Comparison of ENCODE assay signal across 8 cellular contexts in genomic region chr11:10930961-10931760, GRCh38.
DNase-seq lines count a peak whose midpoint lies in the region; ATAC-seq, FAIRE-seq and TF ChIP-seq lines count a peak whose summit lies in the region.

No MANE protein-coding gene starts in this region.

- no peak overlapping the region for H3K14ac ChIP-seq in H1 (ENCODE audit: insufficient read length)

- H3K36me3 ChIP-seq in H1 (ENCODE audit: control insufficient read depth in 2 of 4, insufficient read depth in 4 of 4, low read length in 3 of 4) (no peaks in the 10 kb centered on the region), lower lobe of right lung (no peaks in the 10 kb centered on the region)

- WGBS in H1 (ENCODE audit: extremely low coverage in 1 of 2, insufficient coverage in 1 of 2, insufficient read length in 1 of 2, insufficient replicate concordance in 2 of 2, low coverage in 1 of 2, low lambda C conversion rate in 2 of 2, missing lambda C conversion rate in 1 of 2), 2 experiments, result 1% methylated on average over 28 of the region's 71 CpGs; no CpG with 5 or more reads in 1 of the 2 experiments

- H3K79me2 ChIP-seq in H1 (ENCODE audit: control insufficient read depth in 1 of 2, insufficient read depth in 2 of 2, low read length in 2 of 2), result no peaks in the 10 kb centered on the region

- H2BK15ac ChIP-seq in H1 (ENCODE audit: low read length), result no peak overlapping the region; the same call in 1 of the 2 replicates

- intact Hi-C loops in lower lobe of right lung (cut with DNase I), result loop anchor here (10.0 kb wide), 1 partner anchor 84 kb away; no protein-coding TSS in a partner anchor

- FAIRE-seq in H1 (lab: Jason Lieb, UNC), result no peak

- H2BK120ac ChIP-seq in H1 (replicated peaks; ENCODE audit: low read depth, low read length), result no peak overlapping the region

- peak overlapping the region; percentile 55; the same call in 1 of the 2 replicates for H2AFZ ChIP-seq in H1 (ENCODE audit: low read length)

- peak in 1 of 2 experiments; percentile 12; a peak in 1 of 3 replicates for TF ChIP-seq EP300 in H1 (IDR thresholded peaks at IDR 0.05; ENCODE audit: borderline replicate concordance in 1 of 2, low read depth in 2 of 2, low read length in 2 of 2)

- peak overlapping the region; percentile 79 to 93 for H3K4me2 ChIP-seq in H1 (ENCODE audit: insufficient read depth in 1 of 2, low read depth in 2 of 2, low read length in 2 of 2)

- H3K23ac ChIP-seq in H1 (ENCODE audit: insufficient read length), result no peak overlapping the region

- POLR2A ChIA-PET in AG04449 (lab: Yijun Ruan, JAX), result interaction anchor here (0.9 to 2.7 kb wide), 11 partner anchors 12 to 691 kb away, joined by 3 to 54 read pairs (median 4); partner anchors contain the start of genes EIF4G2, GALNT18 and ZBED5
- POLR2A ChIA-PET in H1 (lab: Charles Lee; ENCODE audit: partially characterized antibody), result interaction anchor here (0.6 to 3.8 kb wide), 13 partner anchors 11 to 180 kb away, joined by 3 to 35 read pairs (median 3); partner anchors contain the start of genes CTR9, EIF4G2 and ZBED5

- peak overlapping the region; percentile 95 for H4K8ac ChIP-seq in H1 (ENCODE audit: extremely low read depth, insufficient read depth, low read length)

- ATAC-seq in GM21528 (IDR thresholded peaks at IDR 0.05; ENCODE audit: low FRiP score, unreplicated experiment) (peak; percentile 44), lower lobe of right lung (peak; percentile 82 to 86), GM21390 (IDR thresholded peaks at IDR 0.05; ENCODE audit: unreplicated experiment) (no peak)

- peaks cover 3 to 14% (median 5%) of the 10 kb centered on the region in 4 experiments; a peak in 4 of 7 replicates for H3K4me1 ChIP-seq in H1 (replicated peaks in 1 of 4; ENCODE audit: control insufficient read depth in 3 of 4, insufficient read depth in 4 of 4, low read length in 3 of 4)
- H3K4me1 ChIP-seq in lower lobe of right lung, result peaks cover 45% of the 10 kb centered on the region

- H3K23me2 ChIP-seq in H1 (ENCODE audit: low read depth, low read length), result peaks cover 12% of the 10 kb centered on the region

- H4K20me1 ChIP-seq in H1 (replicated peaks in 1 of 2; ENCODE audit: control insufficient read depth in 1 of 2, insufficient read depth in 2 of 2, low read length in 2 of 2), result no peaks in the 10 kb centered on the region

- H3K27me3 ChIP-seq in H1 (replicated peaks in 1 of 4; ENCODE audit: control insufficient read depth in 3 of 4, extremely low read depth in 1 of 4, insufficient read depth in 3 of 4, low read length in 3 of 4) (peaks cover 0 to 11% (median 10%) of the 10 kb centered on the region in 4 experiments; a peak in 5 of 7 replicates), lower lobe of right lung (ENCODE audit: low read depth) (no peaks in the 10 kb centered on the region)

- peak overlapping the region; percentile 67 for H3K56ac ChIP-seq in H1 (replicated peaks; ENCODE audit: insufficient read length, low read depth, low read length)

- peak overlapping the region; percentile 75 for H4K91ac ChIP-seq in H1 (replicated peaks; ENCODE audit: insufficient read length, low read length)

- peak overlapping the region; percentile 57; the same call in 1 of the 2 replicates for H2BK5ac ChIP-seq in H1 (ENCODE audit: low read depth, low read length)

- TF ChIP-seq CTCF in AG04449 (IDR thresholded peaks at IDR 0.05; ENCODE audit: insufficient read depth, low read length, missing control alignments) (no peak), H1 (IDR thresholded peaks at IDR 0.05; ENCODE audit: control extremely low read depth in 1 of 3, insufficient read depth in 1 of 3, low read depth in 1 of 3, low read length in 3 of 3) (no peak), lower lobe of right lung (IDR thresholded peaks at IDR 0.05) (no peak)

- H3K9me3 ChIP-seq in H1 (ENCODE audit: insufficient read depth in 2 of 2, low read depth in 1 of 2, low read length in 1 of 2) (no peaks in the 10 kb centered on the region; a peak in 1 of 4 replicates), lower lobe of right lung (no peaks in the 10 kb centered on the region)

- H3K4ac ChIP-seq in H1 (replicated peaks; ENCODE audit: insufficient read length, low read depth, low read length), result peak overlapping the region; percentile 69

- DNase-seq in AG04449 (ENCODE audit: low read depth, low spot score) (no peak), NCI-H345 (lab: John Stamatoyannopoulos, UW) (peak; percentile 71), H1 (ENCODE audit: low read depth in 1 of 2, low spot score in 2 of 2) (peak in 1 of 2 experiments; percentile 79), lower lobe of right lung (peak; percentile 77)
- DNase-seq in activated CD8-positive, alpha-beta memory T cell treated with anti-CD3 and anti-CD28 coated beads for 48 hours (ENCODE audit: low read depth in 2 of 3, low spot score in 2 of 3), result peak in 2 of 3 experiments; percentile 12 to 18
- DNase-seq in stimulated activated CD8-positive, alpha-beta memory T cell treated with anti-CD3 and anti-CD28 coated beads, Interleukin-12 subunit alpha, Interleukin-12 subunit beta, amount 100 ng/mL, for 4 hours (ENCODE audit: low read depth), result peak; percentile 34

- peak overlapping the region; percentile 21; the same call in 1 of the 2 replicates for H2BK20ac ChIP-seq in H1 (ENCODE audit: low read length)

- H3K18ac ChIP-seq in H1 (ENCODE audit: extremely low read depth, low read length), result peak overlapping the region; percentile 91

- H3K27ac ChIP-seq in H1 (ENCODE audit: low read depth, low read length) (no peak overlapping the region), lower lobe of right lung (peak overlapping the region; percentile 94)

- CTCF ChIA-PET in AG04449 (lab: Yijun Ruan, JAX), result interaction anchor here (0.8 to 8.9 kb wide), 16 partner anchors 8 to 857 kb away, joined by 3 to 152 read pairs (median 5); partner anchors contain the start of gene ZBED5
- CTCF ChIA-PET in H1 (lab: Charles Lee; ENCODE audit: partially characterized antibody), result interaction anchor here (0.6 to 2.8 kb wide), 13 partner anchors 19 to 856 kb away, joined by 3 to 6 read pairs (median 3); no protein-coding TSS in a partner anchor

- TF ChIP-seq POLR2A in H1 (IDR thresholded peaks at IDR 0.05; ENCODE audit: control extremely low read depth in 1 of 2, low read depth in 2 of 2, low read length in 2 of 2), result no peak; a peak in 1 of 3 replicates

- no peak for TF ChIP-seq RAD21 in H1 (IDR thresholded peaks at IDR 0.05 in 1 of 2, conservative IDR thresholded peaks at IDR 0.05 in 1 of 2; ENCODE audit: low read depth in 2 of 2, low read length in 2 of 2)

- H4K5ac ChIP-seq in H1 (ENCODE audit: insufficient read length, low read depth, low read length), result peak overlapping the region; percentile 73

- H3K4me3 ChIP-seq in AG04449 (ENCODE audit: low read depth, low read length), result peak overlapping the region; percentile 68
- peak overlapping the region; percentile 44 to 85 (median 64) for H3K4me3 ChIP-seq in H1 (ENCODE audit: extremely low read depth in 1 of 4, insufficient read depth in 2 of 4, low read depth in 3 of 4, low read length in 4 of 4)
- H3K4me3 ChIP-seq in lower lobe of right lung, result peak overlapping the region; percentile 76

- 0 out of 2 replicates have a peak overlapping the region, but pooled peaks have one; percentile 32 for H2BK12ac ChIP-seq in H1 (ENCODE audit: low read depth, low read length)

- H3K9ac ChIP-seq in H1 (replicated peaks in 1 of 4; ENCODE audit: extremely low read depth in 1 of 4, low read depth in 3 of 4, low read length in 3 of 4), result peak overlapping the region; percentile 35 to 62 (median 60)

- no peaks in the 10 kb centered on the region for H3K79me1 ChIP-seq in H1 (ENCODE audit: low read depth, low read length)

- H2AK5ac ChIP-seq in H1 (ENCODE audit: low read depth, low read length), result no peak overlapping the region

TF ChIP-seq in H1, 55 proteins besides CTCF, POLR2A, EP300 and RAD21:
- peak; percentile 7; the same call in 1 of the 2 replicates for TF ChIP-seq E2F6 (IDR thresholded peaks at IDR 0.05)
- no peak for TF ChIP-seq MAFK (IDR thresholded peaks at IDR 0.05; ENCODE audit: low read depth, low read length)
- TF ChIP-seq PHF8 (conservative IDR thresholded peaks at IDR 0.05; ENCODE audit: low read depth, low read length), result peak; percentile 33
- no peak for TF ChIP-seq SUZ12 (IDR thresholded peaks at IDR 0.05; ENCODE audit: low read length)
- TF ChIP-seq RBBP5 (IDR thresholded peaks at IDR 0.05; ENCODE audit: borderline replicate concordance, low read depth, low read length), result peak; percentile 73
- TF ChIP-seq TEAD4 (IDR thresholded peaks at IDR 0.05; ENCODE audit: low read depth, low read length), result no peak
- TF ChIP-seq CEBPB (IDR thresholded peaks at IDR 0.05; ENCODE audit: low read depth, low read length), result no peak
- TF ChIP-seq TCF12 (IDR thresholded peaks at IDR 0.05; ENCODE audit: low read depth, low read length), result 0 out of 2 replicates have a peak, but pooled peaks have one; percentile 13
- TF ChIP-seq ASH2L (IDR thresholded peaks at IDR 0.05; ENCODE audit: low read length), result peak; percentile 34
- TF ChIP-seq CREB1 (IDR thresholded peaks at IDR 0.05), result peak; percentile 62; the same call in 1 of the 2 replicates
- 0 out of 2 replicates have a peak, but pooled peaks have one; percentile 33 for TF ChIP-seq EGR1 (IDR thresholded peaks at IDR 0.05; ENCODE audit: borderline replicate concordance, low read depth, low read length)
- peak; percentile 41 for TF ChIP-seq KDM4A (IDR thresholded peaks at IDR 0.05; ENCODE audit: low read depth, low read length, severe bottlenecking)
- TF ChIP-seq TAF1 (IDR thresholded peaks at IDR 0.05; ENCODE audit: low read depth, low read length), result peak; percentile 36; the same call in 1 of the 2 replicates
- peak in 1 of 2 experiments; percentile 38; a peak in 1 of 4 replicates for TF ChIP-seq SIN3A (conservative IDR thresholded peaks at IDR 0.05 in 1 of 2, IDR thresholded peaks at IDR 0.05 in 1 of 2; ENCODE audit: low read depth in 1 of 2, low read length in 2 of 2)
- TF ChIP-seq MAX (IDR thresholded peaks at IDR 0.05), result peak; percentile 64; the same call in 1 of the 2 replicates
- TF ChIP-seq SIRT6 (IDR thresholded peaks at IDR 0.05; ENCODE audit: low read length), result no peak
